Comparison of ENCODE assay signal across 9 cellular contexts in genomic region chr10:1454428-1454827, GRCh38.
DNase-seq lines count a peak whose midpoint lies in the region; ATAC-seq and TF ChIP-seq lines count a peak whose summit lies in the region.
"Had no signal": no experiment of that assay in that cellular context is flagged by ENCODE, and none has a peak within 500 bp of the region (broad histone marks: within the 10 kb centered on the region; RNA-seq: fewer than 3 reads in every experiment).

No MANE protein-coding gene starts in this region.

- H3K27me3 ChIP-seq in brain microvascular endothelial cell (replicated peaks), result no peaks in the 10 kb centered on the region

- TF ChIP-seq CTCF in GM12865 (IDR thresholded peaks at IDR 0.05; ENCODE audit: insufficient read depth, low read depth, low read length, missing control alignments) (no peak), brain microvascular endothelial cell (IDR thresholded peaks at IDR 0.05; ENCODE audit: low read depth, low read length, missing control alignments) (no peak)

- in situ Hi-C loops in brain microvascular endothelial cell (cut with HindIII; ENCODE audit: low pct_ligation_motif_present, low sequenced_read_pairs), result no loop called here

- no peak overlapping the region for H3K4me3 ChIP-seq in GM12865 (ENCODE audit: low read depth, low read length)
- no peak overlapping the region for H3K4me3 ChIP-seq in brain microvascular endothelial cell (ENCODE audit: low read depth, low read length)

- intact Hi-C loops in Right ventricle myocardium superior (cut with DNase I), result no loop called here

- DNase-seq in GM12865 (ENCODE audit: low read depth) (peak; percentile 78), GM19238 (ENCODE audit: insufficient read length, low spot score) (peak; percentile 67), NCI-H748 (lab: John Stamatoyannopoulos, UW; ENCODE audit: unreplicated experiment) (peak; percentile 77), NCI-H82 treated with DMSO at 0.1 percent for 48 hours (lab: John Stamatoyannopoulos, UW; ENCODE audit: unreplicated experiment) (no peak), middle frontal gyrus (ENCODE audit: extremely low spot score, low spot score) (no peak), Right ventricle myocardium superior (no peak), brain microvascular endothelial cell (no peak)

- no peak overlapping the region for H3K27ac ChIP-seq in brain microvascular endothelial cell
- H3K27ac ChIP-seq: KMS-11 had no signal

- peak; percentile 91 for ATAC-seq in HG02938 (IDR thresholded peaks at IDR 0.05; ENCODE audit: unreplicated experiment)
- no peak for ATAC-seq in Right ventricle myocardium superior (ENCODE audit: poor library complexity)

- H3K36me3 ChIP-seq in brain microvascular endothelial cell (replicated peaks), result no peaks in the 10 kb centered on the region

Comparison
In these comparisons a context has a peak if more than half of its experiments do, and no peak if none do; other contexts are left out.
1. DNase-seq: peak in GM12865 (single experiment), GM19238 (single experiment) and NCI-H748 (single experiment); none in NCI-H82 treated with DMSO at 0.1 percent for 48 hours (single experiment), middle frontal gyrus (single experiment), Right ventricle myocardium superior (single experiment) and brain microvascular endothelial cell (single experiment).